8 cellular contexts compared by ENCODE assay signal in genomic region chr9:31519826-31520225, GRCh38.
"Had no signal": no experiment of that assay in that cellular context is flagged by ENCODE, and none has a peak within 500 bp of the region (broad histone marks: within the 10 kb centered on the region; RNA-seq: fewer than 3 reads in every experiment).

No MANE protein-coding gene starts in this region.

- ATAC-seq: sciatic nerve, upper lobe of right lung had no signal

- H3K9me3 ChIP-seq: testis, upper lobe of right lung had no signal

- DNase-seq: activated CD4-positive, alpha-beta memory T cell treated with anti-CD3 and anti-CD28 coated beads, Interleukin-2, amount 10 ng/mL, durations not matched to agents 7 days and 5 days; activated naive CD4-positive, alpha-beta T cell treated with anti-CD3 and anti-CD28 coated beads for 36 hours; stimulated activated CD4-positive, alpha-beta T cell treated with anti-CD3 and anti-CD28 coated beads, Interleukin-2, amount 100 ng/mL, for 48 hours; T-helper 9 cell; testis; upper lobe of right lung had no signal

- H3K27me3 ChIP-seq: testis, upper lobe of right lung had no signal

- H3K4me1 ChIP-seq: testis had no signal

- H3K4me3 ChIP-seq: testis, upper lobe of right lung had no signal

- H3K36me3 ChIP-seq: upper lobe of right lung had no signal

- H3K27ac ChIP-seq: testis, upper lobe of right lung, VCaP had no signal
